Comparison of ENCODE assay signal across 14 cellular contexts in genomic region chr6:3610206-3610605, GRCh38.
A peak's percentile ranks its signal among the peaks of the same experiment; 100 is the strongest.
DNase-seq lines count a peak whose midpoint lies in the region; ATAC-seq, FAIRE-seq and TF ChIP-seq lines count a peak whose summit lies in the region.
"Had no signal": no experiment of that assay in that cellular context is flagged by ENCODE, and none has a peak within 500 bp of the region (broad histone marks: within the 10 kb centered on the region; RNA-seq: fewer than 3 reads in every experiment).

No MANE protein-coding gene starts in this region.

- H3K4me2 ChIP-seq in endothelial cell of umbilical vein (ENCODE audit: insufficient read depth, low read length), result no peak overlapping the region

- CTCF ChIA-PET in endothelial cell of umbilical vein (lab: Charles Lee), result interaction anchor here (1.2 kb wide), 1 partner anchor 8 kb away, joined by 3 read pairs; no protein-coding TSS in a partner anchor

- POLR2A ChIA-PET in endothelial cell of umbilical vein (lab: Charles Lee), result interaction anchor here (0.7 kb wide), 1 partner anchor 358 kb away, joined by 3 read pairs; no protein-coding TSS in a partner anchor

- H3K9me1 ChIP-seq in endothelial cell of umbilical vein (replicated peaks; ENCODE audit: control insufficient read depth, extremely low read depth, insufficient read depth, low read length), result no peaks in the 10 kb centered on the region

- H3K79me2 ChIP-seq in endothelial cell of umbilical vein (ENCODE audit: control insufficient read depth, insufficient read depth, low read length), result no peaks in the 10 kb centered on the region

- H3K36me3 ChIP-seq in endothelial cell of umbilical vein (ENCODE audit: control insufficient read depth in 2 of 2, extremely low read depth in 1 of 2, insufficient read depth in 2 of 2, low read length in 2 of 2) (no peaks in the 10 kb centered on the region), heart left ventricle (no peaks in the 10 kb centered on the region)
- H3K36me3 ChIP-seq: lower lobe of right lung, neutrophil had no signal

- no TSS peak for BruUV-seq in endothelial cell of umbilical vein (replicated peaks; lab: Mats Ljungman, UMichigan)

- peak; percentile 18 for DNase-seq in DMS153 (lab: John Stamatoyannopoulos, UW)
- DNase-seq in DMS153 treated with DMSO at 0.1 percent for 48 hours (lab: John Stamatoyannopoulos, UW; ENCODE audit: unreplicated experiment), result no peak
- peak; percentile 96 for DNase-seq in NCI-H69 (lab: John Stamatoyannopoulos, UW)
- peak; percentile 28 for DNase-seq in endothelial cell of umbilical vein (ENCODE audit: low read depth, low spot score)
- DNase-seq in stromal cell of bone marrow (ENCODE audit: low read depth), result peak; percentile 49
- no peak for DNase-seq in heart left ventricle
- DNase-seq in NCI-H345 treated with DMSO at 0.1 percent for 48 hours (lab: John Stamatoyannopoulos, UW; ENCODE audit: unreplicated experiment), result no peak
- DNase-seq: activated CD4-positive, alpha-beta T cell treated with anti-CD3 and anti-CD28 coated beads, Interleukin-2, amount 10 ng/mL, durations not matched to agents 24 days and 14 days; activated effector memory CD4-positive, alpha-beta T cell treated with anti-CD3 and anti-CD28 coated beads, Interleukin-2, amount 50 U/mL, for 16 hours; lower lobe of right lung had no signal

- H3K9me3 ChIP-seq in endothelial cell of umbilical vein (replicated peaks; ENCODE audit: control insufficient read depth, insufficient read depth, low read length) (no peaks in the 10 kb centered on the region), heart left ventricle (no peaks in the 10 kb centered on the region)
- H3K9me3 ChIP-seq: lower lobe of right lung, neutrophil had no signal

- TF ChIP-seq POLR2A in endothelial cell of umbilical vein (IDR thresholded peaks at IDR 0.05; ENCODE audit: low read depth, low read length) (no peak), heart left ventricle (IDR thresholded peaks at IDR 0.05) (no peak)

- dilution Hi-C loops in endothelial cell of umbilical vein (cut with MboI; ENCODE audit: extremely low pct_ligation_motif_present, low sequenced_read_pairs), result no loop called here

- 51 to 66% (median 59%) methylated on average over 5 of the region's 5 CpGs for WGBS in heart left ventricle, 4 donors

- intact Hi-C loops in endothelial cell of umbilical vein (cut with micrococcal nuclease) (no loop called here), heart left ventricle (cut with DNase I) (no loop called here)

- peaks cover 4 to 9% of the 10 kb centered on the region in 2 experiments for H3K27me3 ChIP-seq in endothelial cell of umbilical vein (ENCODE audit: control insufficient read depth in 2 of 2, insufficient read depth in 2 of 2, low read length in 2 of 2)
- peaks cover 0 to 3% (median 0%) of the 10 kb centered on the region in 9 donors for H3K27me3 ChIP-seq in heart left ventricle

- no peak for FAIRE-seq in endothelial cell of umbilical vein (lab: Jason Lieb, UNC)
- FAIRE-seq: RCC 7860 had no signal

- no peak overlapping the region for H3K9ac ChIP-seq in endothelial cell of umbilical vein (replicated peaks; ENCODE audit: extremely low read depth, insufficient read depth, low read length)

- H3K4me1 ChIP-seq in endothelial cell of umbilical vein (ENCODE audit: control insufficient read depth, extremely low read depth, insufficient read depth, low read length), result peaks cover 5% of the 10 kb centered on the region
- H3K4me1 ChIP-seq in heart left ventricle, result no peaks in the 10 kb centered on the region
- H3K4me1 ChIP-seq: lower lobe of right lung had no signal

- TF ChIP-seq CTCF in endothelial cell of umbilical vein (IDR thresholded peaks at IDR 0.05; ENCODE audit: extremely low read depth in 1 of 2, insufficient read depth in 1 of 2, low read depth in 1 of 2, low read length in 2 of 2) (no peak), heart left ventricle (IDR thresholded peaks at IDR 0.05) (no peak)

- H3K27ac ChIP-seq in endothelial cell of umbilical vein (ENCODE audit: insufficient read depth, low read depth, low read length), result no peak overlapping the region
- no peak overlapping the region for H3K27ac ChIP-seq in heart left ventricle
- H3K27ac ChIP-seq: 22Rv1, lower lobe of right lung, neutrophil had no signal

- H3K4me3 ChIP-seq in endothelial cell of umbilical vein (replicated peaks in 1 of 3; ENCODE audit: insufficient read depth in 1 of 3, low read depth in 1 of 3, low read length in 3 of 3), result no peak overlapping the region
- no peak overlapping the region for H3K4me3 ChIP-seq in heart left ventricle
- H3K4me3 ChIP-seq: lower lobe of right lung had no signal

- no peaks in the 10 kb centered on the region for H4K20me1 ChIP-seq in endothelial cell of umbilical vein (replicated peaks; ENCODE audit: control insufficient read depth, extremely low read depth, insufficient read depth, low read length)

- ATAC-seq in heart left ventricle, result no peak
- ATAC-seq in GM21423 (IDR thresholded peaks at IDR 0.05; ENCODE audit: unreplicated experiment), result no peak
- ATAC-seq: lower lobe of right lung had no signal

- H2AFZ ChIP-seq in endothelial cell of umbilical vein (ENCODE audit: low read depth, low read length), result no peak overlapping the region

TF ChIP-seq in endothelial cell of umbilical vein, 7 proteins besides CTCF, POLR2A, EP300 and RAD21:
- TF ChIP-seq FOS (IDR thresholded peaks at IDR 0.05; ENCODE audit: borderline replicate concordance, insufficient read depth, low read length) (no peak), POLR2AphosphoS5 (IDR thresholded peaks at IDR 0.05; ENCODE audit: insufficient read depth, low read depth, low read length) (no peak), MYC (IDR thresholded peaks at IDR 0.05; ENCODE audit: low read depth, low read length) (no peak), JUN (IDR thresholded peaks at IDR 0.05; ENCODE audit: borderline replicate concordance, insufficient read depth, insufficient read length, low read depth) (no peak), EZH2 (IDR thresholded peaks at IDR 0.05; ENCODE audit: borderline replicate concordance, low read depth, low read length, severe bottlenecking) (no peak), MAX (IDR thresholded peaks at IDR 0.05; ENCODE audit: insufficient read depth, insufficient read length) (no peak), GATA2 (IDR thresholded peaks at IDR 0.05; ENCODE audit: insufficient read depth, insufficient read length, low read depth, low read length) (no peak)

Comparison
In these comparisons a context has a peak if more than half of its experiments do, and no peak if none do; other contexts are left out.
1. DNase-seq: peak in DMS153 (single experiment), NCI-H69 (single experiment), endothelial cell of umbilical vein (single experiment) and stromal cell of bone marrow (single experiment); none in DMS153 treated with DMSO at 0.1 percent for 48 hours (single experiment), heart left ventricle (0 of 5) and NCI-H345 treated with DMSO at 0.1 percent for 48 hours (single experiment).